In the genomic region with DNA sequence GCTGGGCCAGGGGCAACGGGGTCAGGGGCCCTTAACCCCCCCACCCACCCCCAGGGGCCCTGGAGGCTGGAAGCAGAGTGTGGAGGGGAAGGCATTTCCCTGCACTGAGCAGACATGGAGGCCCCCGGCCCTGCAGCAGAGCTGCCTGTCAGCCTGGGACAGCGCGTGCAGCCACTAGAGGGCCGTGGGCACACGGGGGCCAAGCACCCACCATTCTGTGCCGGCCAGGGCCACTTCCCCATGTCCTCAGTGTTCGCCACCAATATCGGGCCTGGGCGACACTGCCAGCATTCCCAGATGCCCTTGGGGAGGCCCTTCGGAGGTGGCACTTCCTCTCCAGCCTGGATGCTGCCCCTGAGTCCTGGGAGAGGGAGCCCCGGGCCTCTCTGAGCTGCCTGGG, we compare ENCODE assay signal across 13 cellular contexts. TPM values are rescaled to one million over a fixed set of nuclear protein-coding genes. Genes with fewer than 3 reads are reported as not detected.
A peak's percentile ranks its signal among the peaks of the same experiment; 100 is the strongest.
DNase-seq lines count a peak whose midpoint lies in the region; ATAC-seq and TF ChIP-seq lines count a peak whose summit lies in the region.
"Had no signal": no experiment of that assay in that cellular context is flagged by ENCODE, and none has a peak within 500 bp of the region (broad histone marks: within the 10 kb centered on the region; RNA-seq: fewer than 3 reads in every experiment).

No MANE protein-coding gene starts in this region.

- intact Hi-C loops in PC-9 (cut with micrococcal nuclease; ENCODE audit: unreplicated experiment), result no loop called here
- intact Hi-C loops in esophagus muscularis mucosa (cut with DNase I), result no loop called here

- peaks cover 93% of the 10 kb centered on the region for H3K27me3 ChIP-seq in PC-9 (ENCODE audit: insufficient read depth, low read depth)
- no peaks in the 10 kb centered on the region for H3K27me3 ChIP-seq in foreskin keratinocyte
- H3K27me3 ChIP-seq in esophagus muscularis mucosa, result peaks cover 0 to 40% (median 0%) of the 10 kb centered on the region in 4 donors

- no peaks in the 10 kb centered on the region for H3K27me3 Mint-ChIP-seq in stimulated activated naive CD8-positive, alpha-beta T cell treated with anti-CD3 and anti-CD28 coated beads, Interleukin-15, amount 100 ng/mL, for 72 hours
- no peaks in the 10 kb centered on the region for H3K27me3 Mint-ChIP-seq in activated naive CD4-positive, alpha-beta T cell treated with anti-CD3 and anti-CD28 coated beads, Interleukin-2, amount 10 ng/mL, durations not matched to agents 7 days and 5 days
- H3K27me3 Mint-ChIP-seq: activated naive CD8-positive, alpha-beta T cell had no signal

- 0 out of 2 replicates have a peak, but pooled peaks cover 3% of the 10 kb centered on the region for H3F3A ChIP-seq in PC-9 (ENCODE audit: insufficient read depth, low read depth)

- no peak overlapping the region for H3K27ac Mint-ChIP-seq in stimulated activated naive CD8-positive, alpha-beta T cell treated with anti-CD3 and anti-CD28 coated beads, Interleukin-15, amount 100 ng/mL, for 72 hours
- no peak overlapping the region for H3K27ac Mint-ChIP-seq in activated naive CD4-positive, alpha-beta T cell treated with anti-CD3 and anti-CD28 coated beads, Interleukin-2, amount 10 ng/mL, durations not matched to agents 7 days and 5 days
- H3K27ac Mint-ChIP-seq: activated naive CD8-positive, alpha-beta T cell; IgD-negative memory B cell had no signal

- peak; percentile 38 for ATAC-seq in stimulated activated naive CD8-positive, alpha-beta T cell treated with anti-CD3 and anti-CD28 coated beads, Interleukin-15, amount 100 ng/mL, for 72 hours
- ATAC-seq in stimulated activated naive CD8-positive, alpha-beta T cell treated with anti-CD3 and anti-CD28 coated beads, Interleukin-15, Interleukin-2, amounts not matched to agents 100 U/mL and 50 U/mL, for 24 hours, result no peak
- peak; percentile 19 for ATAC-seq in foreskin keratinocyte
- ATAC-seq in HG03378 (IDR thresholded peaks at IDR 0.05; ENCODE audit: unreplicated experiment), result no peak
- ATAC-seq in GM19455 (IDR thresholded peaks at IDR 0.05; ENCODE audit: unreplicated experiment), result no peak

- 61% methylated on average over 7 of the region's 12 CpGs for WGBS in esophagus muscularis mucosa

- CTCF ChIA-PET in PC-9 (lab: Charles Lee), result no interaction called here
- CTCF ChIA-PET in activated naive CD4-positive, alpha-beta T cell treated with anti-CD3 and anti-CD28 coated beads, Interleukin-2, amount 10 ng/mL, durations not matched to agents 7 days and 5 days (lab: Charles Lee), result no interaction called here

- TF ChIP-seq POLR2A in esophagus muscularis mucosa (IDR thresholded peaks at IDR 0.05; ENCODE audit: low read depth), result no peak

- POLR2A ChIA-PET in PC-9 (lab: Charles Lee; ENCODE audit: unreplicated experiment), result no interaction called here

- BruUV-seq in PC-9 (replicated peaks; lab: Mats Ljungman, UMichigan), result no TSS peak

- no peaks in the 10 kb centered on the region for H3K9me3 ChIP-seq in PC-9 (ENCODE audit: insufficient read depth, low read depth)
- H3K9me3 ChIP-seq in esophagus muscularis mucosa, result no peaks in the 10 kb centered on the region
- H3K9me3 ChIP-seq: BLaER1 treated with 17β-estradiol and CSF1 and Interleukin-3, amounts not matched to agents 10 nM and 100 nM had no signal

- DNase-seq in stimulated activated naive CD8-positive, alpha-beta T cell treated with anti-CD3 and anti-CD28 coated beads, Interleukin-15, amount 100 ng/mL, for 72 hours, result no peak
- DNase-seq in stimulated activated naive CD8-positive, alpha-beta T cell treated with anti-CD3 and anti-CD28 coated beads, Interleukin-15, Interleukin-2, amounts not matched to agents 100 U/mL and 50 U/mL, for 24 hours, result no peak
- DNase-seq in PC-9 (no peak), foreskin keratinocyte (no peak), esophagus muscularis mucosa (ENCODE audit: extremely low spot score) (no peak)
- DNase-seq in activated naive CD4-positive, alpha-beta T cell treated with anti-CD3 and anti-CD28 coated beads, Interleukin-2, amount 10 ng/mL, durations not matched to agents 7 days and 5 days, result no peak
- DNase-seq: activated CD4-positive, alpha-beta T cell treated with anti-CD3 and anti-CD28 coated beads, Interleukin-2, amount 50 U/mL, for 1 hour; effector memory CD4-positive, alpha-beta T cell had no signal

- H3K4me1 ChIP-seq in PC-9 (replicated peaks; ENCODE audit: insufficient read depth) (no peaks in the 10 kb centered on the region), foreskin keratinocyte (no peaks in the 10 kb centered on the region), esophagus muscularis mucosa (no peaks in the 10 kb centered on the region)
- H3K4me1 ChIP-seq: BLaER1 treated with 17β-estradiol and CSF1 and Interleukin-3, amounts not matched to agents 10 nM and 100 nM had no signal

- no peak for TF ChIP-seq EP300 in esophagus muscularis mucosa (IDR thresholded peaks at IDR 0.05)

- no peaks in the 10 kb centered on the region for H3K79me2 ChIP-seq in PC-9 (ENCODE audit: low read depth)

- no peaks in the 10 kb centered on the region for H3K4me1 Mint-ChIP-seq in stimulated activated naive CD8-positive, alpha-beta T cell treated with anti-CD3 and anti-CD28 coated beads, Interleukin-15, amount 100 ng/mL, for 72 hours
- no peaks in the 10 kb centered on the region for H3K4me1 Mint-ChIP-seq in activated naive CD4-positive, alpha-beta T cell treated with anti-CD3 and anti-CD28 coated beads, Interleukin-2, amount 10 ng/mL, durations not matched to agents 7 days and 5 days

- H3K4me3 ChIP-seq in PC-9 (no peak overlapping the region), esophagus muscularis mucosa (no peak overlapping the region)
- H3K4me3 ChIP-seq: BLaER1 treated with 17β-estradiol and CSF1 and Interleukin-3, amounts not matched to agents 10 nM and 100 nM had no signal

- H3K36me3 ChIP-seq in PC-9 (ENCODE audit: low read depth) (no peaks in the 10 kb centered on the region), esophagus muscularis mucosa (peaks cover 0 to 36% (median 3%) of the 10 kb centered on the region in 4 donors)
- H3K36me3 ChIP-seq: BLaER1 treated with 17β-estradiol and CSF1 and Interleukin-3, amounts not matched to agents 10 nM and 100 nM had no signal

- no peak overlapping the region for H3K4me2 ChIP-seq in PC-9
- H3K4me2 ChIP-seq: BLaER1 treated with 17β-estradiol and CSF1 and Interleukin-3, amounts not matched to agents 10 nM and 100 nM had no signal

- H4K20me1 ChIP-seq in PC-9 (ENCODE audit: insufficient read depth), result 0 out of 2 replicates have a peak, but pooled peaks cover 3% of the 10 kb centered on the region

- H3K27ac ChIP-seq in PC-9 (no peak overlapping the region), foreskin keratinocyte (no peak overlapping the region), esophagus muscularis mucosa (replicated peaks in 1 of 4) (no peak overlapping the region)
- H3K27ac ChIP-seq: BLaER1 treated with 17β-estradiol and CSF1 and Interleukin-3, amounts not matched to agents 10 nM and 100 nM had no signal

- H3K36me3 Mint-ChIP-seq in activated naive CD4-positive, alpha-beta T cell treated with anti-CD3 and anti-CD28 coated beads, Interleukin-2, amount 10 ng/mL, durations not matched to agents 7 days and 5 days, result no peaks in the 10 kb centered on the region
- H3K36me3 Mint-ChIP-seq: activated naive CD8-positive, alpha-beta T cell; IgD-negative memory B cell had no signal

- 0 out of 2 replicates have a peak, but pooled peaks have one; percentile 17 for TF ChIP-seq CTCF in PC-9 (conservative IDR thresholded peaks at IDR 0.05)
- TF ChIP-seq CTCF in foreskin keratinocyte (conservative IDR thresholded peaks at IDR 0.05), result peak; percentile 29
- peak in 1 of 3 experiments; percentile 19 for TF ChIP-seq CTCF in esophagus muscularis mucosa (IDR thresholded peaks at IDR 0.05)

- H3K9me3 Mint-ChIP-seq in stimulated activated naive CD8-positive, alpha-beta T cell treated with anti-CD3 and anti-CD28 coated beads, Interleukin-15, amount 100 ng/mL, for 72 hours, result no peaks in the 10 kb centered on the region
- H3K9me3 Mint-ChIP-seq in activated naive CD4-positive, alpha-beta T cell treated with anti-CD3 and anti-CD28 coated beads, Interleukin-2, amount 10 ng/mL, durations not matched to agents 7 days and 5 days, result no peaks in the 10 kb centered on the region
- H3K9me3 Mint-ChIP-seq: IgD-negative memory B cell had no signal

- no peak overlapping the region for H2AFZ ChIP-seq in PC-9

- H3K4me3 Mint-ChIP-seq in stimulated activated naive CD8-positive, alpha-beta T cell treated with anti-CD3 and anti-CD28 coated beads, Interleukin-15, amount 100 ng/mL, for 72 hours, result no peak overlapping the region
- H3K4me3 Mint-ChIP-seq in activated naive CD4-positive, alpha-beta T cell treated with anti-CD3 and anti-CD28 coated beads, Interleukin-2, amount 10 ng/mL, durations not matched to agents 7 days and 5 days, result no peak overlapping the region
- H3K4me3 Mint-ChIP-seq: activated naive CD8-positive, alpha-beta T cell; IgD-negative memory B cell had no signal

- no peaks in the 10 kb centered on the region for H3K9me2 ChIP-seq in PC-9 (ENCODE audit: insufficient read depth)

RNA-seq across cellular contexts. Expression of a gene that starts 23.2 kb away (rescaled TPM):
- total RNA-seq in PC-9 (2021) (25.1 and 29.1 TPM in 2 replicates), foreskin keratinocyte (24.1 and 25.2 TPM in 2 replicates), esophagus muscularis mucosa (under 1 TPM; 0.42 to 0.98 (median 0.69) TPM)
- 19.9 and 22.8 TPM in 2 replicates for polyA plus RNA-seq in foreskin keratinocyte
- polyA plus RNA-seq: IgD-negative memory B cell had no signal

Comparison
In these comparisons a context has a peak if more than half of its experiments do, and no peak if none do; other contexts are left out.
1. ATAC-seq: peak in stimulated activated naive CD8-positive, alpha-beta T cell treated with anti-CD3 and anti-CD28 coated beads, Interleukin-15, amount 100 ng/mL, for 72 hours (single experiment) and foreskin keratinocyte (single experiment); none in stimulated activated naive CD8-positive, alpha-beta T cell treated with anti-CD3 and anti-CD28 coated beads, Interleukin-15, Interleukin-2, amounts not matched to agents 100 U/mL and 50 U/mL, for 24 hours (single experiment), HG03378 (single experiment) and GM19455 (single experiment).
2. RNA of a gene that starts 23.2 kb away (total RNA-seq): 25.1 to 29.1 TPM in PC-9 and 24.1 to 25.2 TPM in foreskin keratinocyte; 0.42 to 0.98 TPM in esophagus muscularis mucosa; every median in the first group is over 10 times any median in the second.